Comparison of ENCODE assay signal across 11 cellular contexts in genomic region chr13:41502676-41503075, GRCh38. TPM values are rescaled to one million over a fixed set of nuclear protein-coding genes. Genes with fewer than 3 reads are reported as not detected.
A peak's percentile ranks its signal among the peaks of the same experiment; 100 is the strongest.
DNase-seq lines count a peak whose midpoint lies in the region; ATAC-seq and TF ChIP-seq lines count a peak whose summit lies in the region.
"Had no signal": no experiment of that assay in that cellular context is flagged by ENCODE, and none has a peak within 500 bp of the region (broad histone marks: within the 10 kb centered on the region; RNA-seq: fewer than 3 reads in every experiment).

No MANE protein-coding gene starts in this region.

- peak; percentile 84 for ATAC-seq in HG02642 (IDR thresholded peaks at IDR 0.05; ENCODE audit: poor library complexity, unreplicated experiment)
- ATAC-seq in IMR-90 (ENCODE audit: low read depth): no peak
- ATAC-seq: foreskin keratinocyte had no signal

- H2AK9ac ChIP-seq in IMR-90 (replicated peaks; ENCODE audit: low read depth, low read length, poor library complexity): no peak overlapping the region

- dilution Hi-C loops in IMR-90 (cut with HindIII; ENCODE audit: low sequenced_read_pairs, unreplicated experiment): no loop called here

- no peak overlapping the region for H2AK5ac ChIP-seq in IMR-90 (ENCODE audit: low read depth, low read length)

- BruUV-seq in IMR-90 (replicated peaks; lab: Mats Ljungman, UMichigan): no TSS peak

- H4K91ac ChIP-seq in IMR-90 (ENCODE audit: insufficient read depth, low read depth, low read length): 0 out of 2 replicates have a peak overlapping the region, but pooled peaks have one; percentile 13

- no peak for TF ChIP-seq CTCF in IMR-90 (conservative IDR thresholded peaks at IDR 0.05; ENCODE audit: low read depth, low read length)

- peaks cover 7% of the 10 kb centered on the region for H3K9me1 ChIP-seq in IMR-90 (ENCODE audit: insufficient read depth, low read length)

- H2BK5ac ChIP-seq in IMR-90 (ENCODE audit: low read depth, low read length, poor library complexity, severe bottlenecking): no peak overlapping the region

- no peak overlapping the region for H3K27ac ChIP-seq in IMR-90 (ENCODE audit: insufficient read depth, low read length)
- peak overlapping the region; percentile 53 for H3K27ac ChIP-seq in thymus (ENCODE audit: low read depth)
- H3K27ac ChIP-seq: foreskin keratinocyte had no signal

- peaks cover 5% of the 10 kb centered on the region for H3K9me3 Mint-ChIP-seq in activated naive CD8-positive, alpha-beta T cell (ENCODE audit: low read depth)
- peaks cover 8% of the 10 kb centered on the region for H3K9me3 Mint-ChIP-seq in activated naive CD8-positive, alpha-beta T cell treated with anti-CD3 and anti-CD28 coated beads for 36 hours

- POLR2A ChIA-PET in IMR-90 (lab: Charles Lee; ENCODE audit: unreplicated experiment): no interaction called here

- no peak overlapping the region for H3K56ac ChIP-seq in IMR-90 (ENCODE audit: extremely low read depth, insufficient read depth, low read length)

- no peak overlapping the region for H3K4me2 ChIP-seq in IMR-90 (ENCODE audit: low read depth, low read length)

- H4K8ac ChIP-seq in IMR-90 (ENCODE audit: low read depth in 2 of 2, low read length in 2 of 2): no peak overlapping the region

- H3K27me3 ChIP-seq in IMR-90 (ENCODE audit: control insufficient read depth, insufficient read depth, low read length) (no peaks in the 10 kb centered on the region), thymus (ENCODE audit: control insufficient read depth, insufficient read depth) (no peaks in the 10 kb centered on the region)
- H3K27me3 ChIP-seq: foreskin keratinocyte had no signal

- H3K36me3 Mint-ChIP-seq in activated naive CD8-positive, alpha-beta T cell: peaks cover 7% of the 10 kb centered on the region
- H3K36me3 Mint-ChIP-seq in activated naive CD8-positive, alpha-beta T cell treated with anti-CD3 and anti-CD28 coated beads for 36 hours: peaks cover 7% of the 10 kb centered on the region

- CTCF ChIA-PET in IMR-90 (lab: Yijun Ruan, JAX): interaction anchor here (0.6 kb wide), 1 partner anchor 143 kb away, joined by 3 read pairs; no protein-coding TSS in a partner anchor

- peak overlapping the region; percentile 28 for H3K27ac Mint-ChIP-seq in activated naive CD8-positive, alpha-beta T cell
- no peak overlapping the region for H3K27ac Mint-ChIP-seq in activated naive CD8-positive, alpha-beta T cell treated with anti-CD3 and anti-CD28 coated beads for 36 hours
- H3K27ac Mint-ChIP-seq: T-helper 2 cell treated with Interferon-gamma antibody and Interleukin-4, amounts not matched to agents 5 μg/mL and 100 μg/mL, for 36 hours had no signal

- intact Hi-C loops in IMR-90 (cut with micrococcal nuclease): no loop called here

- in situ Hi-C loops in IMR-90 (cut with MboI; ENCODE audit: low sequenced_read_pairs): no loop called here

- peak overlapping the region; percentile 30 for H3K4me3 Mint-ChIP-seq in activated naive CD8-positive, alpha-beta T cell
- H3K4me3 Mint-ChIP-seq in activated naive CD8-positive, alpha-beta T cell treated with anti-CD3 and anti-CD28 coated beads for 36 hours: no peak overlapping the region
- H3K4me3 Mint-ChIP-seq: T-helper 2 cell treated with Interferon-gamma antibody and Interleukin-4, amounts not matched to agents 5 μg/mL and 100 μg/mL, for 36 hours had no signal

- H3K4me1 Mint-ChIP-seq in activated naive CD8-positive, alpha-beta T cell (ENCODE audit: low read depth): peaks cover 48% of the 10 kb centered on the region
- peaks cover 53% of the 10 kb centered on the region for H3K4me1 Mint-ChIP-seq in activated naive CD8-positive, alpha-beta T cell treated with anti-CD3 and anti-CD28 coated beads for 36 hours

- peak overlapping the region; percentile 5; the same call in 1 of the 2 replicates for H2BK120ac ChIP-seq in IMR-90 (ENCODE audit: low read depth, low read length)

- H3K36me3 ChIP-seq in IMR-90 (ENCODE audit: control insufficient read depth, insufficient read depth, low read length) (no peaks in the 10 kb centered on the region), thymus (ENCODE audit: control insufficient read depth, insufficient read depth) (no peaks in the 10 kb centered on the region)

- 0 out of 3 replicates have a peak overlapping the region, but pooled peaks have one; percentile 66 for H2BK15ac ChIP-seq in IMR-90 (ENCODE audit: low read depth, low read length)

- peak overlapping the region; percentile 56 for H3K4ac ChIP-seq in IMR-90 (ENCODE audit: low read depth, low read length)

- H3K14ac ChIP-seq in IMR-90 (replicated peaks; ENCODE audit: low read depth, low read length): no peak overlapping the region

- no peak overlapping the region for H3K9ac ChIP-seq in IMR-90 (ENCODE audit: low read depth, low read length)

- TF ChIP-seq RAD21 in IMR-90 (IDR thresholded peaks at IDR 0.05; ENCODE audit: low read length): no peak

- H3K4me3 ChIP-seq in IMR-90 (ENCODE audit: insufficient read depth, low read depth, low read length) (no peak overlapping the region), thymus (ENCODE audit: low read length) (no peak overlapping the region)

- no peaks in the 10 kb centered on the region for H3K79me1 ChIP-seq in IMR-90 (ENCODE audit: low read depth in 1 of 2, low read length in 2 of 2)

- peaks cover 10% of the 10 kb centered on the region for H3K4me1 ChIP-seq in IMR-90 (ENCODE audit: control insufficient read depth, insufficient read depth, low read length)
- H3K4me1 ChIP-seq in thymus (ENCODE audit: control insufficient read depth, insufficient read depth, low read length): peaks cover 44% of the 10 kb centered on the region

- no peaks in the 10 kb centered on the region for H3K27me3 Mint-ChIP-seq in activated naive CD8-positive, alpha-beta T cell
- H3K27me3 Mint-ChIP-seq in activated naive CD8-positive, alpha-beta T cell treated with anti-CD3 and anti-CD28 coated beads for 36 hours: no peaks in the 10 kb centered on the region

- 0 out of 2 replicates have a peak overlapping the region, but pooled peaks have one; percentile 61 for H3K18ac ChIP-seq in IMR-90 (ENCODE audit: low read depth, low read length)

- no peaks in the 10 kb centered on the region for H4K20me1 ChIP-seq in IMR-90 (ENCODE audit: insufficient read depth, low read length)

- H2BK20ac ChIP-seq in IMR-90 (ENCODE audit: low read depth, low read length): peak overlapping the region; percentile 67

- WGBS in IMR-90 (ENCODE audit: extremely low coverage in 2 of 2, insufficient read length in 1 of 2), 2 experiments: 100% methylated on average over 1 of the region's 9 CpGs; no CpG with 5 or more reads in 1 of the 2 experiments
- WGBS in thymus: 19% methylated on average over 9 of the region's 9 CpGs

- DNase-seq in activated naive CD8-positive, alpha-beta T cell treated with anti-CD3 and anti-CD28 coated beads for 36 hours: no peak
- no peak for DNase-seq in IMR-90
- no peak for DNase-seq in stimulated activated CD4-positive, alpha-beta T cell treated with anti-CD3 and anti-CD28 coated beads, Interleukin-12 subunit alpha, Interleukin-12 subunit beta, amount 100 ng/mL, for 4 hours
- DNase-seq in DMS153 (lab: John Stamatoyannopoulos, UW): no peak
- no peak for DNase-seq in NCI-H1930 (lab: John Stamatoyannopoulos, UW)
- DNase-seq: foreskin keratinocyte, NCI-H1694 treated with DMSO at 0.1 percent for 48 hours had no signal

- H3K9me3 ChIP-seq in IMR-90 (ENCODE audit: control insufficient read depth, insufficient read depth, low read length) (no peaks in the 10 kb centered on the region), thymus (ENCODE audit: control insufficient read depth) (no peaks in the 10 kb centered on the region)

- H4K5ac ChIP-seq in IMR-90 (ENCODE audit: low read depth, low read length): no peak overlapping the region

- H3K23ac ChIP-seq in IMR-90 (ENCODE audit: low read depth, low read length): no peak overlapping the region

- TF ChIP-seq POLR2A in IMR-90 (IDR thresholded peaks at IDR 0.05; ENCODE audit: low read depth, low read length): no peak

- no peak overlapping the region for H2AFZ ChIP-seq in IMR-90 (replicated peaks; ENCODE audit: low read length, poor library complexity)

TF ChIP-seq in IMR-90, 13 proteins besides CTCF, POLR2A, EP300 and RAD21 (continues in another document):
- TF ChIP-seq NFE2L2 (IDR thresholded peaks at IDR 0.05; ENCODE audit: low read depth, low read length) (no peak), MAFK (IDR thresholded peaks at IDR 0.05; ENCODE audit: low read depth, low read length) (no peak), MXI1 (IDR thresholded peaks at IDR 0.05; ENCODE audit: borderline replicate concordance, low read depth, low read length) (no peak), MAZ (IDR thresholded peaks at IDR 0.05; ENCODE audit: borderline replicate concordance, low read depth, low read length) (no peak), RCOR1 (IDR thresholded peaks at IDR 0.05; ENCODE audit: insufficient replicate concordance, low read length) (no peak), BHLHE40 (IDR thresholded peaks at IDR 0.05; ENCODE audit: low read depth, low read length) (no peak), CHD1 (IDR thresholded peaks at IDR 0.05; ENCODE audit: low read depth, low read length) (no peak), SMC3 (IDR thresholded peaks at IDR 0.05; ENCODE audit: low read depth, low read length) (no peak), RFX5 (IDR thresholded peaks at IDR 0.05; ENCODE audit: low read depth, low read length) (no peak), USF2 (IDR thresholded peaks at IDR 0.05; ENCODE audit: low read depth, low read length) (no peak)
- TF ChIP-seq, protein P1, sequence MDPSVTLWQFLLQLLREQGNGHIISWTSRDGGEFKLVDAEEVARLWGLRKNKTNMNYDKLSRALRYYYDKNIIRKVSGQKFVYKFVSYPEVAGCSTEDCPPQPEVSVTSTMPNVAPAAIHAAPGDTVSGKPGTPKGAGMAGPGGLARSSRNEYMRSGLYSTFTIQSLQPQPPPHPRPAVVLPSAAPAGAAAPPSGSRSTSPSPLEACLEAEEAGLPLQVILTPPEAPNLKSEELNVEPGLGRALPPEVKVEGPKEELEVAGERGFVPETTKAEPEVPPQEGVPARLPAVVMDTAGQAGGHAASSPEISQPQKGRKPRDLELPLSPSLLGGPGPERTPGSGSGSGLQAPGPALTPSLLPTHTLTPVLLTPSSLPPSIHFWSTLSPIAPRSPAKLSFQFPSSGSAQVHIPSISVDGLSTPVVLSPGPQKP (IDR thresholded peaks at IDR 0.05; ENCODE audit: borderline replicate concordance, low read depth, low read length): no peak

RNA-seq across cellular contexts. Expression of gene RGCC, which starts 45.3 kb away (rescaled TPM):
- 100 to 1,000 TPM; 111 to 117 TPM for total RNA-seq in activated naive CD8-positive, alpha-beta T cell treated with anti-CD3 and anti-CD28 coated beads for 36 hours
- 6.1 and 7.5 TPM in 2 replicates for total RNA-seq in IMR-90 (2012; rRNA removed)
- polyA plus RNA-seq in IMR-90 (2012; rRNA removed) (7.6 and 10.6 TPM in 2 replicates), thymus (50.1 TPM)
- 4.6 and 11.3 TPM in 2 replicates for polyA plus RNA-seq in IMR-90 (2012; cell fraction: cytosol; rRNA removed)
- polyA plus RNA-seq in IMR-90 (2012; cell fraction: nucleus; rRNA removed; ENCODE audit: low replicate concordance): 6.4 and 25.4 TPM in 2 replicates

Comparison
In these comparisons a context has a peak if more than half of its experiments do, and no peak if none do; other contexts are left out.
1. RNA of gene RGCC, which starts 45.3 kb away (total RNA-seq): 111 to 117 TPM in activated naive CD8-positive, alpha-beta T cell treated with anti-CD3 and anti-CD28 coated beads for 36 hours; 6.1 to 7.5 TPM in IMR-90; every median in the first group is over 10 times any median in the second.